Comparison of ENCODE assay signal across 22 cellular contexts in the genomic region with DNA sequence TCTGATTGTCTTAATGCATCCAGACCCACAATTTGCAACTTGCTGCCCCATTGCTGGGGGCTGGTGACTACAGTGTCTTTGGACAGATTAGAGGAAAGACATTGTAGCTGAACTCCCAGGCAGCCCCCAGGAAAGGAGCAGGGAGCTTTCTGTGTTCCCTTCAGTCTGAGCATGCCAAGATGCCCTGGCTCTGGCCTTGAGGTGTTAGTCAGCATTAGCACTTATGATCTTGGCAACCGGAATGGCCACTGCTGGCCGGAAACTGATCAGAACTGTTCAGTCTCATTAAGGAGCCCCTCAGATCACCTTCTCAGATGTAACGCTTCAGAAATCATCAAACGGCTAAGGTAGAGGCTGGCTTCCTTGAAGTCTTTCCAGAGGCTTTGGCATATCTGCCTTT.
"Had no signal": no experiment of that assay in that cellular context is flagged by ENCODE, and none has a peak within 500 bp of the region (broad histone marks: within the 10 kb centered on the region; RNA-seq: fewer than 3 reads in every experiment).

No MANE protein-coding gene starts in this region.

- ATAC-seq: activated CD4-positive, CD25-positive, alpha-beta regulatory T cell treated with anti-CD3 and anti-CD28 coated beads, Interleukin-2, amount 50 U/mL, for 24 hours; activated CD8-positive, alpha-beta T cell treated with anti-CD3 and anti-CD28 coated beads for 36 hours; Panc1; Right ventricle myocardium inferior had no signal

- DNase-seq: activated CD4-positive, alpha-beta T cell treated with anti-CD3 and anti-CD28 coated beads for 4 hours; activated CD8-positive, alpha-beta memory T cell treated with anti-CD3 and anti-CD28 coated beads, Interleukin-2, amount 50 U/mL, for 4 hours; activated CD8-positive, alpha-beta T cell treated with anti-CD3 and anti-CD28 coated beads for 36 hours; activated gamma-delta T cell treated with Interleukin-2 at 50 U/mL for 16 hours; activated naive CD4-positive, alpha-beta T cell treated with anti-CD3 and anti-CD28 coated beads, Interleukin-2, amount 10 ng/mL, durations not matched to agents 7 days and 5 days; activated naive CD8-positive, alpha-beta T cell treated with anti-CD3 and anti-CD28 coated beads for 36 hours; activated T-cell treated with anti-CD3 and anti-CD28 coated beads, Interleukin-2, amount 50 U/mL, for 72 hours; anterior cingulate cortex; Kasumi-1; NCI-H1048; NCI-H1694; NCI-H2029; NCI-H2107; NCI-H2171 treated with DMSO at 0.1 percent for 48 hours; NCI-H226; NCI-H526 treated with DMSO at 0.1 percent for 48 hours; NCI-H82; OCI-M1; RPMI8226 had no signal
